Comparison of ENCODE assay signal across 9 cellular contexts in genomic region chr12:103505371-103506236, GRCh38. TPM values are rescaled to one million over a fixed set of nuclear protein-coding genes. Genes with fewer than 3 reads are reported as not detected.
A peak's percentile ranks its signal among the peaks of the same experiment; 100 is the strongest.
DNase-seq lines count a peak whose midpoint lies in the region; ATAC-seq lines count a peak whose summit lies in the region.
"Had no signal": no experiment of that assay in that cellular context is flagged by ENCODE, and none has a peak within 500 bp of the region (broad histone marks: within the 10 kb centered on the region; RNA-seq: fewer than 3 reads in every experiment).

No MANE protein-coding gene starts in this region.

- peaks cover 3% of the 10 kb centered on the region for H3K27me3 Mint-ChIP-seq in activated CD8-positive, alpha-beta T cell treated with anti-CD3 and anti-CD28 coated beads, Interleukin-2, amount 10 ng/mL, durations not matched to agents 7 days and 5 days (ENCODE audit: low read depth)

- peak; percentile 21 for DNase-seq in NCI-H146 (lab: John Stamatoyannopoulos, UW)
- no peak for DNase-seq in NCI-H146 treated with DMSO at 0.1 percent for 48 hours (lab: John Stamatoyannopoulos, UW; ENCODE audit: unreplicated experiment)
- peak; percentile 72 for DNase-seq in activated CD8-positive, alpha-beta T cell treated with anti-CD3 and anti-CD28 coated beads, Interleukin-2, amount 10 ng/mL, durations not matched to agents 7 days and 5 days
- peak; percentile 29 to 71 (median 43) for DNase-seq in stimulated activated CD4-positive, alpha-beta T cell treated with anti-CD3 and anti-CD28 coated beads, TNF-alpha, amount 100 ng/mL, for 48 hours (ENCODE audit: low read depth in 3 of 3)
- no peak for DNase-seq in NCI-H82 treated with DMSO at 0.1 percent for 48 hours (lab: John Stamatoyannopoulos, UW; ENCODE audit: unreplicated experiment)
- DNase-seq in middle frontal gyrus (ENCODE audit: extremely low spot score, low spot score), result no peak
- no peak for DNase-seq in mucosa of gallbladder (ENCODE audit: low spot score)

- POLR2A ChIA-PET in activated CD8-positive, alpha-beta T cell treated with anti-CD3 and anti-CD28 coated beads, Interleukin-2, amount 10 ng/mL, durations not matched to agents 7 days and 5 days (lab: Charles Lee), result interaction anchor here (0.6 kb wide), 1 partner anchor 236 kb away, joined by 3 read pairs; no protein-coding TSS in a partner anchor

- peak; percentile 97 for ATAC-seq in HG02943 (IDR thresholded peaks at IDR 0.05; ENCODE audit: low read depth, unreplicated experiment)
- peak; percentile 84 for ATAC-seq in activated CD8-positive, alpha-beta T cell treated with anti-CD3 and anti-CD28 coated beads, Interleukin-2, amount 10 ng/mL, durations not matched to agents 7 days and 5 days
- ATAC-seq: sciatic nerve had no signal

- H3K4me1 Mint-ChIP-seq in activated CD8-positive, alpha-beta T cell treated with anti-CD3 and anti-CD28 coated beads, Interleukin-2, amount 10 ng/mL, durations not matched to agents 7 days and 5 days (ENCODE audit: low read depth), result peaks cover 32% of the 10 kb centered on the region

- CTCF ChIA-PET in activated CD8-positive, alpha-beta T cell treated with anti-CD3 and anti-CD28 coated beads, Interleukin-2, amount 10 ng/mL, durations not matched to agents 7 days and 5 days (lab: Charles Lee), result interaction anchor here (0.6 to 0.8 kb wide), 3 partner anchors 9 to 557 kb away, joined by 3 read pairs; partner anchors contain the start of gene C12orf42

- peak overlapping the region; percentile 17 for H3K27ac Mint-ChIP-seq in activated CD8-positive, alpha-beta T cell treated with anti-CD3 and anti-CD28 coated beads, Interleukin-2, amount 10 ng/mL, durations not matched to agents 7 days and 5 days

- no peak overlapping the region for H3K4me3 Mint-ChIP-seq in activated CD8-positive, alpha-beta T cell treated with anti-CD3 and anti-CD28 coated beads, Interleukin-2, amount 10 ng/mL, durations not matched to agents 7 days and 5 days

- H3K9me3 Mint-ChIP-seq in activated CD8-positive, alpha-beta T cell treated with anti-CD3 and anti-CD28 coated beads, Interleukin-2, amount 10 ng/mL, durations not matched to agents 7 days and 5 days (ENCODE audit: insufficient read depth), result no peaks in the 10 kb centered on the region

- no peaks in the 10 kb centered on the region for H3K36me3 Mint-ChIP-seq in activated CD8-positive, alpha-beta T cell treated with anti-CD3 and anti-CD28 coated beads, Interleukin-2, amount 10 ng/mL, durations not matched to agents 7 days and 5 days (ENCODE audit: low read depth)

RNA-seq across cellular contexts. Expression of gene C12orf42, which starts 9.8 kb away (rescaled TPM):
- under 1 TPM; 0.84 to 0.91 TPM for total RNA-seq in activated CD8-positive, alpha-beta T cell treated with anti-CD3 and anti-CD28 coated beads, Interleukin-2, amount 10 ng/mL, durations not matched to agents 7 days and 5 days
- total RNA-seq in mucosa of gallbladder, result not detected

Comparison
In these comparisons a context has a peak if more than half of its experiments do, and no peak if none do; other contexts are left out.
1. DNase-seq: peak in NCI-H146 (single experiment), activated CD8-positive, alpha-beta T cell treated with anti-CD3 and anti-CD28 coated beads, Interleukin-2, amount 10 ng/mL, durations not matched to agents 7 days and 5 days (single experiment) and stimulated activated CD4-positive, alpha-beta T cell treated with anti-CD3 and anti-CD28 coated beads, TNF-alpha, amount 100 ng/mL, for 48 hours (3 of 3); none in NCI-H146 treated with DMSO at 0.1 percent for 48 hours (single experiment), NCI-H82 treated with DMSO at 0.1 percent for 48 hours (single experiment), middle frontal gyrus (single experiment) and mucosa of gallbladder (single experiment).